ENCODE assay signal across 19 cellular contexts in genomic region chr15:99331366-99331765, GRCh38.
"Had no signal": no experiment of that assay in that cellular context is flagged by ENCODE, and none has a peak within 500 bp of the region (broad histone marks: within the 10 kb centered on the region; RNA-seq: fewer than 3 reads in every experiment).

No MANE protein-coding gene starts in this region.

- H3K27me3 ChIP-seq: hepatocyte, pancreas, testis, transverse colon had no signal

- H3K36me3 ChIP-seq: pancreas, transverse colon had no signal

- H3K4me1 Mint-ChIP-seq: nephron; stimulated activated memory B cell treated with anti-CD40 and anti-IgM and Interleukin-4, amounts not matched to agents 10 μg/mL and 1 μg/mL and 100 μg/mL, for 72 hours had no signal

- H3K4me1 ChIP-seq: testis, transverse colon had no signal

- ATAC-seq: left lobe of liver; mucosa of descending colon; pancreas; right cardiac atrium; stimulated activated memory B cell treated with anti-CD40 and anti-IgM and Interleukin-4, amounts not matched to agents 10 μg/mL and 1 μg/mL and 100 μg/mL, for 72 hours; stimulated activated naive CD8-positive, alpha-beta T cell treated with anti-CD3 and anti-CD28 coated beads, Interleukin-15, amount 100 ng/mL, for 72 hours had no signal

- H2AFZ ChIP-seq: hepatocyte had no signal

- H3K9me3 Mint-ChIP-seq: nephron; stimulated activated memory B cell treated with anti-CD40 and anti-IgM and Interleukin-4, amounts not matched to agents 10 μg/mL and 1 μg/mL and 100 μg/mL, for 72 hours; stimulated activated naive CD8-positive, alpha-beta T cell treated with anti-CD3 and anti-CD28 coated beads, Interleukin-15, amount 100 ng/mL, for 72 hours had no signal

- DNase-seq: effector CD4-positive, alpha-beta T cell; foreskin melanocyte; head of caudate nucleus; mammary epithelial cell; mucosa of descending colon; occipital lobe; pancreas; right cardiac atrium; stimulated activated CD4-positive, alpha-beta T cell treated with anti-CD3 and anti-CD28 coated beads, Interleukin-2, amount 100 ng/mL, for 48 hours; stimulated activated naive CD8-positive, alpha-beta T cell treated with anti-CD3 and anti-CD28 coated beads, Interleukin-15, amount 100 ng/mL, for 72 hours; testis; transverse colon had no signal

- H3K27ac ChIP-seq: coronary artery, hepatocyte, pancreas, testis, transverse colon had no signal

- H3K4me3 ChIP-seq: coronary artery, hepatocyte, mucosa of descending colon, pancreas, smooth muscle cell, testis, transverse colon had no signal

- H3K27ac Mint-ChIP-seq: nephron; progenitor cell of endocrine pancreas; stimulated activated memory B cell treated with anti-CD40 and anti-IgM and Interleukin-4, amounts not matched to agents 10 μg/mL and 1 μg/mL and 100 μg/mL, for 72 hours; stimulated activated naive CD8-positive, alpha-beta T cell treated with anti-CD3 and anti-CD28 coated beads, Interleukin-15, amount 100 ng/mL, for 72 hours had no signal

- H3K4me2 ChIP-seq: hepatocyte, smooth muscle cell had no signal

- H3K9me3 ChIP-seq: mucosa of descending colon, pancreas, testis, transverse colon had no signal

- H3K27me3 Mint-ChIP-seq: progenitor cell of endocrine pancreas; stimulated activated memory B cell treated with anti-CD40 and anti-IgM and Interleukin-4, amounts not matched to agents 10 μg/mL and 1 μg/mL and 100 μg/mL, for 72 hours; stimulated activated naive CD8-positive, alpha-beta T cell treated with anti-CD3 and anti-CD28 coated beads, Interleukin-15, amount 100 ng/mL, for 72 hours had no signal

- H3K4me3 Mint-ChIP-seq: nephron; stimulated activated memory B cell treated with anti-CD40 and anti-IgM and Interleukin-4, amounts not matched to agents 10 μg/mL and 1 μg/mL and 100 μg/mL, for 72 hours; stimulated activated naive CD8-positive, alpha-beta T cell treated with anti-CD3 and anti-CD28 coated beads, Interleukin-15, amount 100 ng/mL, for 72 hours had no signal
